ENCODE assay signal across 2 cellular contexts in genomic region chr6:4362306-4362705, GRCh38.
TF ChIP-seq lines count a peak whose summit lies in the region.

No MANE protein-coding gene starts in this region.

TF ChIP-seq in IMR-90, 13 proteins besides CTCF, POLR2A, EP300 and RAD21:
- no peak for TF ChIP-seq MAZ (IDR thresholded peaks at IDR 0.05; ENCODE audit: borderline replicate concordance, low read depth, low read length)
- no peak for TF ChIP-seq NFE2L2 (IDR thresholded peaks at IDR 0.05; ENCODE audit: low read depth, low read length)
- no peak for TF ChIP-seq FOS (IDR thresholded peaks at IDR 0.05; ENCODE audit: low read depth, low read length)

TF ChIP-seq in H1, 55 proteins besides CTCF, POLR2A, EP300 and RAD21:
- no peak for TF ChIP-seq JUN (IDR thresholded peaks at IDR 0.05; ENCODE audit: low read depth, low read length)
